Comparison of ENCODE assay signal across 21 cellular contexts in the genomic region with DNA sequence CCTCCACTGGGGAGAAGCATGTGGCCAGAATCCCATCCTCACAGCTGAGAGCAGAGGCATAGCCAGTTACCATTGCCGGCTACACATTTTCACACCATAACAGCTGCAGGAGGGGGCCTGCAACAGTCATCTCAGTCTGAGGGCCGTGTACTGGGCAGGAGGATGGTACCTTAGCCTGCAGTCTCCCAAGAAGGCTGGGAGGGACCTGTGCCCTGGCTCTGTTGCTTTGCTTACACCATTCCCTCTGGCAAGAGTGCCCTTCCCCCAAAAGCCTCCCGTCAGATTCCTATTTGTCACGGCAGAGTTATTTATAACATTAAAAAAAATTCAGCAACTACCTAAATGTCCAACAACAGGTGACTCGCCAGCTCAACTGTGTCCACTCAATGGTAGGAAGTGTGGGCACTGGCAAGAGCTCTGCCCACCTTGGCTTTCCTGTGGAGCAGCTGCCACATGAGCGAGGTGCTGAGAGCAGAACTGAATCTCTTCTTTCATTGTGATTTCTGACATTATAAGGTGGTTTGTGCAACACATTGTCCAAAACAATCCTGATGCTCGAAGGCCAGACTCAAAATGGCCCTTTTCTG. TPM values are rescaled to one million over a fixed set of nuclear protein-coding genes. Genes with fewer than 3 reads are reported as not detected.
A peak's percentile ranks its signal among the peaks of the same experiment; 100 is the strongest.
DNase-seq lines count a peak whose midpoint lies in the region; ATAC-seq and TF ChIP-seq lines count a peak whose summit lies in the region.
"Had no signal": no experiment of that assay in that cellular context is flagged by ENCODE, and none has a peak within 500 bp of the region (broad histone marks: within the 10 kb centered on the region; RNA-seq: fewer than 3 reads in every experiment).

No MANE protein-coding gene starts in this region.

- H3K36me3 Mint-ChIP-seq in glutamatergic neuron (ENCODE audit: unreplicated experiment) = peaks cover 5% of the 10 kb centered on the region

- ATAC-seq in GM19463 (IDR thresholded peaks at IDR 0.05; ENCODE audit: unreplicated experiment) = no peak
- ATAC-seq: Panc1 had no signal

- no peak overlapping the region for H2BK5ac ChIP-seq in neuronal stem cell (ENCODE audit: low read length)

- H3K9ac ChIP-seq in neuronal stem cell (ENCODE audit: low read depth, low read length, poor library complexity) = no peak overlapping the region
- H3K9ac ChIP-seq: BLaER1 had no signal

- H2BK15ac ChIP-seq in neuronal stem cell (ENCODE audit: low read length) = no peak overlapping the region

- H3K9me3 Mint-ChIP-seq in glutamatergic neuron (ENCODE audit: unreplicated experiment) = peaks cover 13% of the 10 kb centered on the region
- H3K9me3 Mint-ChIP-seq: CD4-positive, CD25-positive, alpha-beta regulatory T cell; HFFc6 had no signal

- WGBS in neuronal stem cell (ENCODE audit: extremely low coverage in 2 of 2, insufficient read length in 2 of 2, insufficient replicate concordance in 1 of 2), 2 donors = no CpG with 5 or more reads among the region's 7 CpGs

- peak overlapping the region; percentile 88 for H3K4me3 Mint-ChIP-seq in glutamatergic neuron (ENCODE audit: unreplicated experiment)
- H3K4me3 Mint-ChIP-seq: CD4-positive, CD25-positive, alpha-beta regulatory T cell; HFFc6 had no signal

- no peak overlapping the region for H3K4me2 ChIP-seq in neuronal stem cell (ENCODE audit: insufficient read depth, low read length, poor library complexity, severe bottlenecking)
- H3K4me2 ChIP-seq: BLaER1 had no signal

- H2AFZ ChIP-seq in neuronal stem cell (ENCODE audit: low read length) = no peak overlapping the region

- no peak overlapping the region for H2AK5ac ChIP-seq in neuronal stem cell (ENCODE audit: low read depth, low read length)

- no peak overlapping the region for H4K8ac ChIP-seq in neuronal stem cell (ENCODE audit: low read depth, low read length)

- H4K91ac ChIP-seq in neuronal stem cell (ENCODE audit: low read depth, low read length, poor library complexity) = peak overlapping the region; percentile 69

- no peak overlapping the region for H2BK12ac ChIP-seq in neuronal stem cell (ENCODE audit: low read length)

- H3K27ac ChIP-seq in angular gyrus (ENCODE audit: low read depth, low read length) (peak overlapping the region; percentile 76), neuronal stem cell (replicated peaks; ENCODE audit: low read length) (no peak overlapping the region), temporal lobe (ENCODE audit: low read depth, low read length) (peak overlapping the region; percentile 38)
- H3K27ac ChIP-seq: BLaER1 had no signal

- peaks cover 25 to 38% of the 10 kb centered on the region in 2 donors for H3K4me1 ChIP-seq in neuronal stem cell (ENCODE audit: control insufficient read depth in 2 of 2, insufficient read depth in 1 of 2, low read depth in 1 of 2, low read length in 2 of 2)

- peaks cover 9% of the 10 kb centered on the region for H3K79me1 ChIP-seq in neuronal stem cell (ENCODE audit: low read depth, low read length)

- H3K18ac ChIP-seq in neuronal stem cell (ENCODE audit: low read length) = no peak overlapping the region

- DNase-seq in glutamatergic neuron (no peak), neuronal stem cell (ENCODE audit: low spot score) (no peak), kidney glomerular epithelial cell (lab: John Stamatoyannopoulos, UW) (no peak), midbrain (lab: John Stamatoyannopoulos, UW) (no peak)
- DNase-seq: CD4-positive, CD25-positive, alpha-beta regulatory T cell; HFFc6; IMR-90; KG1; MM.1S; NCI-H2029 treated with DMSO at 0.1 percent for 48 hours; NCI-H446 treated with DMSO at 0.1 percent for 48 hours; NCI-H526; NCI-H82; SHP77 treated with DMSO at 0.1 percent for 48 hours had no signal

- no peaks in the 10 kb centered on the region for H3K9me3 ChIP-seq in neuronal stem cell (replicated peaks in 1 of 2; ENCODE audit: control insufficient read depth in 2 of 2, insufficient read depth in 1 of 2, low read depth in 1 of 2, low read length in 2 of 2)
- H3K9me3 ChIP-seq: BLaER1, HAP-1 had no signal

- peak overlapping the region; percentile 71 for H3K23ac ChIP-seq in neuronal stem cell (ENCODE audit: low read depth, low read length, poor library complexity)

- H3K36me3 ChIP-seq in neuronal stem cell (replicated peaks in 1 of 2; ENCODE audit: control insufficient read depth in 2 of 2, insufficient read depth in 2 of 2, low read length in 2 of 2) = peaks cover 3 to 17% of the 10 kb centered on the region in 2 donors
- H3K36me3 ChIP-seq: BLaER1, HAP-1 had no signal

- no peak overlapping the region for H2BK120ac ChIP-seq in neuronal stem cell (ENCODE audit: low read depth, low read length)

- H3K14ac ChIP-seq in neuronal stem cell (ENCODE audit: low read length) = peak overlapping the region; percentile 50

- peaks cover 0 to 2% (median 0%) of the 10 kb centered on the region in 3 experiments for H3K27me3 ChIP-seq in neuronal stem cell (ENCODE audit: control insufficient read depth in 3 of 3, insufficient read depth in 3 of 3, low read depth in 1 of 3, low read length in 3 of 3)

- peaks cover 43% of the 10 kb centered on the region for H3K4me1 Mint-ChIP-seq in glutamatergic neuron (ENCODE audit: low read depth, unreplicated experiment)

- no peak for TF ChIP-seq CTCF in glutamatergic neuron (IDR thresholded peaks at IDR 0.05; ENCODE audit: partially characterized antibody, unreplicated experiment)

- no peak overlapping the region for H3K4ac ChIP-seq in neuronal stem cell (ENCODE audit: low read length)

- peaks cover 7% of the 10 kb centered on the region for H3K27me3 Mint-ChIP-seq in glutamatergic neuron (ENCODE audit: unreplicated experiment)

- peak overlapping the region; percentile 100 for H3K27ac Mint-ChIP-seq in glutamatergic neuron (ENCODE audit: unreplicated experiment)
- H3K27ac Mint-ChIP-seq: CD4-positive, CD25-positive, alpha-beta regulatory T cell; HFFc6 had no signal

- H3K4me3 ChIP-seq in neuronal stem cell (ENCODE audit: low read length in 2 of 2) = no peak overlapping the region
- H3K4me3 ChIP-seq: BLaER1, HAP-1 had no signal

RNA-seq across cellular contexts. Expression of gene CAMKV, which starts 4.4 kb away (rescaled TPM):
- total RNA-seq in glutamatergic neuron (ENCODE audit: unreplicated experiment) (518 TPM), temporal lobe (189 TPM)
- 10.0 TPM for polyA plus RNA-seq in neuronal stem cell (2013, experiment 1 of 2)
- 9.6 TPM for polyA plus RNA-seq in neuronal stem cell (2013, experiment 2 of 2)
- total RNA-seq: CD4-positive, CD25-positive, alpha-beta regulatory T cell; HFFc6; IMR-90 had no signal
- polyA plus RNA-seq: AG04450; CD4-positive, CD25-positive, alpha-beta regulatory T cell; IMR-90 had no signal

RNA-seq across cellular contexts. Expression of gene TRAIP, which starts 8.9 kb away (rescaled TPM):
- total RNA-seq in glutamatergic neuron (ENCODE audit: unreplicated experiment) (11.3 TPM), temporal lobe (1.7 TPM)
- polyA plus RNA-seq in neuronal stem cell (2013, experiment 1 of 2) = 19.8 TPM
- 20.0 TPM for polyA plus RNA-seq in neuronal stem cell (2013, experiment 2 of 2)

RNA-seq across cellular contexts. Expression of gene MST1R, which starts 38.4 kb away (rescaled TPM):
- total RNA-seq in glutamatergic neuron (ENCODE audit: unreplicated experiment) (8.6 TPM), temporal lobe (0.49 TPM)
- 0.81 TPM for polyA plus RNA-seq in neuronal stem cell (2013, experiment 1 of 2)
- 0.64 TPM for polyA plus RNA-seq in neuronal stem cell (2013, experiment 2 of 2)

RNA-seq across cellular contexts. Expression of gene UBA7, which starts 51.5 kb away (rescaled TPM):
- total RNA-seq in glutamatergic neuron (ENCODE audit: unreplicated experiment) (0.54 TPM), temporal lobe (3.0 TPM)
- polyA plus RNA-seq in neuronal stem cell (2013, experiment 1 of 2) = 4.4 TPM
- 3.2 TPM for polyA plus RNA-seq in neuronal stem cell (2013, experiment 2 of 2)
